ENCODE assay signal across 29 cellular contexts in the genomic region with DNA sequence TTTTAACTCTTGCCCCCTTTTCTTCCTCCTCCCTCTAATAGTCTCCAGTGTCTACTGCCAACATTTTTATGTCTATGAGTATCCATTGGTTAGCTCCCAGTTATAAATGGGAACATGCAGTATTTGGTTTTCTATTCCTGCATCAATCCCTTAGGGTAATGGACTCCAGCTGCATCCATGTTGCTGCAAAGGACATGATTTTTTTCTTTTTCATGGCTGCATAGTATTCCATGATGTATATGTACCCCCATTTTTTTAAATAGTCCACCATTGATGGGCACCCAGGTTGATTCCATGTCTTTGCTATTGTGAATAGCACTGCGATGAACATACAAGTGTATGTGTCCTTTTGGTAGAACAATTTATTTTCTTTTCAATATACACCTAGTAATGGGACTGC.
"Had no signal": no experiment of that assay in that cellular context is flagged by ENCODE, and none has a peak within 500 bp of the region (broad histone marks: within the 10 kb centered on the region; RNA-seq: fewer than 3 reads in every experiment).

No MANE protein-coding gene starts in this region.

- H3K4me3 Mint-ChIP-seq: stimulated activated effector memory CD8-positive, alpha-beta T cell treated with anti-CD3 and anti-CD28 coated beads, Interleukin-12 subunit alpha, Interleukin-12 subunit beta, amount 100 ng/mL, for 72 hours; stimulated activated memory B cell treated with anti-CD40 and anti-IgM and Interleukin-4, amounts not matched to agents 10 μg/mL and 1 μg/mL and 100 μg/mL, for 72 hours; stimulated activated naive B cell treated with anti-CD40 and anti-IgM and Interleukin-4, amounts not matched to agents 10 μg/mL and 1 μg/mL and 100 μg/mL, for 72 hours; stimulated activated naive CD8-positive, alpha-beta T cell treated with anti-CD3 and anti-CD28 coated beads, Interleukin-15, amount 100 ng/mL, for 72 hours; stimulated activated naive CD8-positive, alpha-beta T cell treated with anti-CD3 and anti-CD28 coated beads, Interleukin-15, Interleukin-2, amounts not matched to agents 100 ng/mL and 50 ng/mL, for 24 hours; type B pancreatic cell had no signal

- H3K36me3 Mint-ChIP-seq: stimulated activated effector memory CD8-positive, alpha-beta T cell treated with anti-CD3 and anti-CD28 coated beads, Interleukin-12 subunit alpha, Interleukin-12 subunit beta, amount 100 ng/mL, for 72 hours; stimulated activated memory B cell treated with anti-CD40 and anti-IgM and Interleukin-4, amounts not matched to agents 10 μg/mL and 1 μg/mL and 100 μg/mL, for 72 hours; stimulated activated naive B cell treated with anti-CD40 and anti-IgM and Interleukin-4, amounts not matched to agents 10 μg/mL and 1 μg/mL and 100 μg/mL, for 72 hours; type B pancreatic cell had no signal

- H3K36me3 ChIP-seq: stomach, suprapubic skin, thoracic aorta, thyroid gland, tibial artery, tibial nerve, transverse colon, upper lobe of left lung, upper lobe of right lung, uterus, vagina had no signal

- H3K9me3 ChIP-seq: stomach, suprapubic skin, testis, thoracic aorta, thyroid gland, tibial artery, tibial nerve, transverse colon, upper lobe of left lung, uterus, vagina had no signal

- H3K27me3 ChIP-seq: stomach, suprapubic skin, testis, thyroid gland, tibial artery, tibial nerve, transverse colon, upper lobe of left lung, upper lobe of right lung, uterus, vagina had no signal

- H3K4me1 Mint-ChIP-seq: stimulated activated effector memory CD8-positive, alpha-beta T cell treated with anti-CD3 and anti-CD28 coated beads, Interleukin-12 subunit alpha, Interleukin-12 subunit beta, amount 100 ng/mL, for 72 hours; stimulated activated memory B cell treated with anti-CD40 and anti-IgM and Interleukin-4, amounts not matched to agents 10 μg/mL and 1 μg/mL and 100 μg/mL, for 72 hours; stimulated activated naive B cell treated with anti-CD40 and anti-IgM and Interleukin-4, amounts not matched to agents 10 μg/mL and 1 μg/mL and 100 μg/mL, for 72 hours; stimulated activated naive CD8-positive, alpha-beta T cell treated with anti-CD3 and anti-CD28 coated beads, Interleukin-15, amount 100 ng/mL, for 72 hours had no signal

- H3K4me3 ChIP-seq: stomach, suprapubic skin, testis, thoracic aorta, thyroid gland, tibial artery, tibial nerve, transverse colon, upper lobe of left lung, upper lobe of right lung, uterus, vagina had no signal

- DNase-seq: stimulated activated CD4-positive, alpha-beta T cell treated with anti-CD3 and anti-CD28 coated beads, Interleukin-2, amount 100 ng/mL, for 48 hours; stimulated activated CD4-positive, alpha-beta T cell treated with anti-CD3 and anti-CD28 coated beads, Interleukin-4, amount 100 ng/mL, for 1 hour; stimulated activated CD4-positive, alpha-beta T cell treated with anti-CD3 and anti-CD28 coated beads, Interleukin-4, amount 100 ng/mL, for 24 hours; stimulated activated CD4-positive, alpha-beta T cell treated with anti-CD3 and anti-CD28 coated beads, Interleukin-4, amount 100 ng/mL, for 4 hours; stimulated activated CD8-positive, alpha-beta memory T cell treated with anti-CD3 and anti-CD28 coated beads, Interleukin-4, amount 100 ng/mL, for 48 hours; stimulated activated naive B cell treated with anti-CD40 and anti-IgM and Interleukin-4, amounts not matched to agents 10 μg/mL and 1 μg/mL and 100 μg/mL, for 72 hours; stimulated activated naive CD4-positive, alpha-beta T cell; stimulated activated naive CD4-positive, alpha-beta T cell treated with Interleukin-2 at 50 U/mL for 16 hours; stimulated activated naive CD8-positive, alpha-beta T cell treated with anti-CD3 and anti-CD28 coated beads, Interleukin-15, amount 100 ng/mL, for 72 hours; stimulated activated naive CD8-positive, alpha-beta T cell treated with anti-CD3 and anti-CD28 coated beads, Interleukin-15, Interleukin-2, amounts not matched to agents 100 U/mL and 50 U/mL, for 24 hours; stomach; substantia nigra; testis; thyroid gland; tibial artery; transverse colon; trophoblast cell; upper lobe of left lung; upper lobe of right lung; uterus had no signal

- ATAC-seq: stimulated activated effector memory CD8-positive, alpha-beta T cell treated with anti-CD3 and anti-CD28 coated beads, Interleukin-12 subunit alpha, Interleukin-12 subunit beta, amount 100 ng/mL, for 72 hours; stimulated activated memory B cell treated with anti-CD40 and anti-IgM and Interleukin-4, amounts not matched to agents 10 μg/mL and 1 μg/mL and 100 μg/mL, for 72 hours; stimulated activated naive B cell treated with anti-CD40 and anti-IgM and Interleukin-4, amounts not matched to agents 10 μg/mL and 1 μg/mL and 100 μg/mL, for 72 hours; stimulated activated naive CD8-positive, alpha-beta T cell treated with anti-CD3 and anti-CD28 coated beads, Interleukin-15, amount 100 ng/mL, for 72 hours; stimulated activated naive CD8-positive, alpha-beta T cell treated with anti-CD3 and anti-CD28 coated beads, Interleukin-15, Interleukin-2, amounts not matched to agents 100 U/mL and 50 U/mL, for 24 hours; upper lobe of right lung had no signal

- H3K27ac ChIP-seq: suprapubic skin, testis, thoracic aorta, thyroid gland, tibial artery, tibial nerve, transverse colon, upper lobe of left lung, upper lobe of right lung, uterus, vagina had no signal

- H3K4me1 ChIP-seq: suprapubic skin, testis, thyroid gland, transverse colon, upper lobe of left lung, upper lobe of right lung, uterus had no signal

- H3K27me3 Mint-ChIP-seq: stimulated activated memory B cell treated with anti-CD40 and anti-IgM and Interleukin-4, amounts not matched to agents 10 μg/mL and 1 μg/mL and 100 μg/mL, for 72 hours; stimulated activated naive B cell treated with anti-CD40 and anti-IgM and Interleukin-4, amounts not matched to agents 10 μg/mL and 1 μg/mL and 100 μg/mL, for 72 hours; stimulated activated naive CD8-positive, alpha-beta T cell treated with anti-CD3 and anti-CD28 coated beads, Interleukin-15, amount 100 ng/mL, for 72 hours; stimulated activated naive CD8-positive, alpha-beta T cell treated with anti-CD3 and anti-CD28 coated beads, Interleukin-15, Interleukin-2, amounts not matched to agents 100 ng/mL and 50 ng/mL, for 24 hours; type B pancreatic cell had no signal

- H3K27ac Mint-ChIP-seq: stimulated activated effector memory CD8-positive, alpha-beta T cell treated with anti-CD3 and anti-CD28 coated beads, Interleukin-12 subunit alpha, Interleukin-12 subunit beta, amount 100 ng/mL, for 72 hours; stimulated activated memory B cell treated with anti-CD40 and anti-IgM and Interleukin-4, amounts not matched to agents 10 μg/mL and 1 μg/mL and 100 μg/mL, for 72 hours; stimulated activated naive B cell treated with anti-CD40 and anti-IgM and Interleukin-4, amounts not matched to agents 10 μg/mL and 1 μg/mL and 100 μg/mL, for 72 hours; stimulated activated naive CD8-positive, alpha-beta T cell treated with anti-CD3 and anti-CD28 coated beads, Interleukin-15, amount 100 ng/mL, for 72 hours; stimulated activated naive CD8-positive, alpha-beta T cell treated with anti-CD3 and anti-CD28 coated beads, Interleukin-15, Interleukin-2, amounts not matched to agents 100 ng/mL and 50 ng/mL, for 24 hours; type B pancreatic cell had no signal

- FAIRE-seq: urothelium cell line had no signal
